1 cellular context compared by ENCODE assay signal in the genomic region with DNA sequence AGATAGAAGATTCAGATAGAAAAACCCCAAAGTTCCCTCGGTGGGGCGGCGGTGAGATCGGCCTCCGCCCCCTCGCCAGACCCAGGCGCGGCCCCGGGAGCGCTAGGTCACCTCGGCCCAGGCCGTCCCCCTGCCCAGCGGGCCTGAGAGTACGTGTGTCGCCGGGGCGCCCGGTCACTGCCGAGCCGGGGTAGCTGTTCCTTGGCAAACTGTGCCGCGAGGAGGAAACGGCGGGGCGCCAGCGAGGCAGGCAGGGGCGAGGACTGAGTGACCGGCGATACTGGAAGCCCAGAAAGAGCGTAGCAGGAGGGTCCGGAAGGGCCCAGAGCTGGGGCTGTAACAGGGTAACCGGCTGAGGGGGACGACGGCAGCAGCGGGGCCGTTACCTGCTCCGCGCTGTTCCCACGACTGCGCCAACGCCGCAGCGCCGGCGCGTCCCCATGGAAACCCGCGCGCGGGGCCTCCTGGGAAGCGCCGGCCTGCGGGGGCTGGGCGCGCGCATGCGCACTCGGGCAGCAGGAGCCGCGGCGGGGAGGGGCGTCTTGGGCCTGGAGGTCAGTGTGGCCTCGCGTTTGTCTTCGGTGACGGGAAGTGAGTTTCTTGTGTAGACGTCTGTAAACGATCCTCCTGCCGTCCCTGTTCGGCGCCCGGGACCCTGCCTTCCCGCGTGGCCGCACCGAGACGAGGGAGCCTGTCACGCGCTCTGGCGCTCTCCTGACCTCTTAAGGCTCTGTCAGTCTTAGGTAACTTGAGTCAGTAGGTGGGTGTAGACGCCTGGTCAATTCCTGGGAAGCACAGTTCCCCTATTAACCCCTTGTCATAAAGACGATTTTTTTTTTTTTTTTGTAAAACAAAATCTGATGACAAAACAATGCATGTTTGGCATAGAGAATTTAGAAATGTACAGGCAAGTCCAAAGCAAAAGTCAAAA.
TF ChIP-seq lines count a peak whose summit lies in the region.

A gene (minus strand): TSS at position 440 of the 931 bp plus-strand sequence. CDS start 17,285 bp downstream, outside the sequence.

TF ChIP-seq in K562, 482 proteins besides CTCF, POLR2A, EP300 and RAD21 (continued from another document and continues in another):
- TF ChIP-seq, protein P1, sequence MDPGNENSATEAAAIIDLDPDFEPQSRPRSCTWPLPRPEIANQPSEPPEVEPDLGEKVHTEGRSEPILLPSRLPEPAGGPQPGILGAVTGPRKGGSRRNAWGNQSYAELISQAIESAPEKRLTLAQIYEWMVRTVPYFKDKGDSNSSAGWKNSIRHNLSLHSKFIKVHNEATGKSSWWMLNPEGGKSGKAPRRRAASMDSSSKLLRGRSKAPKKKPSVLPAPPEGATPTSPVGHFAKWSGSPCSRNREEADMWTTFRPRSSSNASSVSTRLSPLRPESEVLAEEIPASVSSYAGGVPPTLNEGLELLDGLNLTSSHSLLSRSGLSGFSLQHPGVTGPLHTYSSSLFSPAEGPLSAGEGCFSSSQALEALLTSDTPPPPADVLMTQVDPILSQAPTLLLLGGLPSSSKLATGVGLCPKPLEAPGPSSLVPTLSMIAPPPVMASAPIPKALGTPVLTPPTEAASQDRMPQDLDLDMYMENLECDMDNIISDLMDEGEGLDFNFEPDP (CRISPR knock-in tag; IDR thresholded peaks at IDR 0.05), result no peak
- TF ChIP-seq ZNF766 (CRISPR knock-in tag; conservative IDR thresholded peaks at IDR 0.05), result peak; percentile 58
- TF ChIP-seq, protein P2, sequence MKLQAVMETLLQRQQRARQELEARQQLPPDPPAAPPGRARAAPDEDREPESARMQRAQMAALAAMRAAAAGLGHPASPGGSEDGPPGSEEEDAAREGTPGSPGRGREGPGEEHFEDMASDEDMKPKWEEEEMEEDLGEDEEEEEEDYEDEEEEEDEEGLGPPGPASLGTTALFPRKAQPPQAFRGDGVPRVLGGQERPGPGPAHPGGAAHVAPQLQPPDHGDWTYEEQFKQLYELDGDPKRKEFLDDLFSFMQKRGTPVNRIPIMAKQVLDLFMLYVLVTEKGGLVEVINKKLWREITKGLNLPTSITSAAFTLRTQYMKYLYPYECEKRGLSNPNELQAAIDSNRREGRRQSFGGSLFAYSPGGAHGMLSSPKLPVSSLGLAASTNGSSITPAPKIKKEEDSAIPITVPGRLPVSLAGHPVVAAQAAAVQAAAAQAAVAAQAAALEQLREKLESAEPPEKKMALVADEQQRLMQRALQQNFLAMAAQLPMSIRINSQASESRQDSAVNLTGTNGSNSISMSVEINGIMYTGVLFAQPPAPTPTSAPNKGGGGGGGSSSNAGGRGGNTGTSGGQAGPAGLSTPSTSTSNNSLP (IDR thresholded peaks at IDR 0.05; ENCODE audit: borderline replicate concordance, low read depth, low read length), result no peak
- no peak for TF ChIP-seq NCOA4 (IDR thresholded peaks at IDR 0.05; ENCODE audit: partially characterized antibody)
- TF ChIP-seq ZNF431 (CRISPR knock-in tag; IDR thresholded peaks at IDR 0.05), result no peak
- TF ChIP-seq, protein P3, sequence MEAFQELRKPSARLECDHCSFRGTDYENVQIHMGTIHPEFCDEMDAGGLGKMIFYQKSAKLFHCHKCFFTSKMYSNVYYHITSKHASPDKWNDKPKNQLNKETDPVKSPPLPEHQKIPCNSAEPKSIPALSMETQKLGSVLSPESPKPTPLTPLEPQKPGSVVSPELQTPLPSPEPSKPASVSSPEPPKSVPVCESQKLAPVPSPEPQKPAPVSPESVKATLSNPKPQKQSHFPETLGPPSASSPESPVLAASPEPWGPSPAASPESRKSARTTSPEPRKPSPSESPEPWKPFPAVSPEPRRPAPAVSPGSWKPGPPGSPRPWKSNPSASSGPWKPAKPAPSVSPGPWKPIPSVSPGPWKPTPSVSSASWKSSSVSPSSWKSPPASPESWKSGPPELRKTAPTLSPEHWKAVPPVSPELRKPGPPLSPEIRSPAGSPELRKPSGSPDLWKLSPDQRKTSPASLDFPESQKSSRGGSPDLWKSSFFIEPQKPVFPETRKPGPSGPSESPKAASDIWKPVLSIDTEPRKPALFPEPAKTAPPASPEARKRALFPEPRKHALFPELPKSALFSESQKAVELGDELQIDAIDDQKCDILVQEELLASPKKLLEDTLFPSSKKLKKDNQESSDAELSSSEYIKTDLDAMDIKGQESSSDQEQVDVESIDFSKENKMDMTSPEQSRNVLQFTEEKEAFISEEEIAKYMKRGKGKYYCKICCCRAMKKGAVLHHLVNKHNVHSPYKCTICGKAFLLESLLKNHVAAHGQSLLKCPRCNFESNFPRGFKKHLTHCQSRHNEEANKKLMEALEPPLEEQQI (IDR thresholded peaks at IDR 0.05), result no peak
- TF ChIP-seq, protein P4, sequence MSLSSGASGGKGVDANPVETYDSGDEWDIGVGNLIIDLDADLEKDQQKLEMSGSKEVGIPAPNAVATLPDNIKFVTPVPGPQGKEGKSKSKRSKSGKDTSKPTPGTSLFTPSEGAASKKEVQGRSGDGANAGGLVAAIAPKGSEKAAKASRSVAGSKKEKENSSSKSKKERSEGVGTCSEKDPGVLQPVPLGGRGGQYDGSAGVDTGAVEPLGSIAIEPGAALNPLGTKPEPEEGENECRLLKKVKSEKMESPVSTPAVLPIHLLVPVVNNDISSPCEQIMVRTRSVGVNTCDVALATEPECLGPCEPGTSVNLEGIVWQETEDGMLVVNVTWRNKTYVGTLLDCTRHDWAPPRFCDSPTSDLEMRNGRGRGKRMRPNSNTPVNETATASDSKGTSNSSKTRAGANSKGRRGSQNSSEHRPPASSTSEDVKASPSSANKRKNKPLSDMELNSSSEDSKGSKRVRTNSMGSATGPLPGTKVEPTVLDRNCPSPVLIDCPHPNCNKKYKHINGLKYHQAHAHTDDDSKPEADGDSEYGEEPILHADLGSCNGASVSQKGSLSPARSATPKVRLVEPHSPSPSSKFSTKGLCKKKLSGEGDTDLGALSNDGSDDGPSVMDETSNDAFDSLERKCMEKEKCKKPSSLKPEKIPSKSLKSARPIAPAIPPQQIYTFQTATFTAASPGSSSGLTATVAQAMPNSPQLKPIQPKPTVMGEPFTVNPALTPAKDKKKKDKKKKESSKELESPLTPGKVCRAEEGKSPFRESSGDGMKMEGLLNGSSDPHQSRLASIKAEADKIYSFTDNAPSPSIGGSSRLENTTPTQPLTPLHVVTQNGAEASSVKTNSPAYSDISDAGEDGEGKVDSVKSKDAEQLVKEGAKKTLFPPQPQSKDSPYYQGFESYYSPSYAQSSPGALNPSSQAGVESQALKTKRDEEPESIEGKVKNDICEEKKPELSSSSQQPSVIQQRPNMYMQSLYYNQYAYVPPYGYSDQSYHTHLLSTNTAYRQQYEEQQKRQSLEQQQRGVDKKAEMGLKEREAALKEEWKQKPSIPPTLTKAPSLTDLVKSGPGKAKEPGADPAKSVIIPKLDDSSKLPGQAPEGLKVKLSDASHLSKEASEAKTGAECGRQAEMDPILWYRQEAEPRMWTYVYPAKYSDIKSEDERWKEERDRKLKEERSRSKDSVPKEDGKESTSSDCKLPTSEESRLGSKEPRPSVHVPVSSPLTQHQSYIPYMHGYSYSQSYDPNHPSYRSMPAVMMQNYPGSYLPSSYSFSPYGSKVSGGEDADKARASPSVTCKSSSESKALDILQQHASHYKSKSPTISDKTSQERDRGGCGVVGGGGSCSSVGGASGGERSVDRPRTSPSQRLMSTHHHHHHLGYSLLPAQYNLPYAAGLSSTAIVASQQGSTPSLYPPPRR (CRISPR knock-in tag; IDR thresholded peaks at IDR 0.05; ENCODE audit: borderline replicate concordance), result no peak
- TF ChIP-seq, protein P5, sequence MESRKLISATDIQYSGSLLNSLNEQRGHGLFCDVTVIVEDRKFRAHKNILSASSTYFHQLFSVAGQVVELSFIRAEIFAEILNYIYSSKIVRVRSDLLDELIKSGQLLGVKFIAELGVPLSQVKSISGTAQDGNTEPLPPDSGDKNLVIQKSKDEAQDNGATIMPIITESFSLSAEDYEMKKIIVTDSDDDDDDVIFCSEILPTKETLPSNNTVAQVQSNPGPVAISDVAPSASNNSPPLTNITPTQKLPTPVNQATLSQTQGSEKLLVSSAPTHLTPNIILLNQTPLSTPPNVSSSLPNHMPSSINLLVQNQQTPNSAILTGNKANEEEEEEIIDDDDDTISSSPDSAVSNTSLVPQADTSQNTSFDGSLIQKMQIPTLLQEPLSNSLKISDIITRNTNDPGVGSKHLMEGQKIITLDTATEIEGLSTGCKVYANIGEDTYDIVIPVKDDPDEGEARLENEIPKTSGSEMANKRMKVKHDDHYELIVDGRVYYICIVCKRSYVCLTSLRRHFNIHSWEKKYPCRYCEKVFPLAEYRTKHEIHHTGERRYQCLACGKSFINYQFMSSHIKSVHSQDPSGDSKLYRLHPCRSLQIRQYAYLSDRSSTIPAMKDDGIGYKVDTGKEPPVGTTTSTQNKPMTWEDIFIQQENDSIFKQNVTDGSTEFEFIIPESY (CRISPR knock-in tag; IDR thresholded peaks at IDR 0.05), result peak; percentile 43; the same call in 1 of the 2 replicates
- no peak for TF ChIP-seq ZEB2 (IDR thresholded peaks at IDR 0.05)
- TF ChIP-seq MAZ (CRISPR knock-in tag; conservative IDR thresholded peaks at IDR 0.05 in 1 of 2, IDR thresholded peaks at IDR 0.05 in 1 of 2), result peak in 1 of 2 experiments; percentile 95; a peak in 3 of 4 replicates
- TF ChIP-seq LARP7 (IDR thresholded peaks at IDR 0.05), result no peak
- TF ChIP-seq ARID2 (IDR thresholded peaks at IDR 0.05), result no peak
- TF ChIP-seq, protein P6, sequence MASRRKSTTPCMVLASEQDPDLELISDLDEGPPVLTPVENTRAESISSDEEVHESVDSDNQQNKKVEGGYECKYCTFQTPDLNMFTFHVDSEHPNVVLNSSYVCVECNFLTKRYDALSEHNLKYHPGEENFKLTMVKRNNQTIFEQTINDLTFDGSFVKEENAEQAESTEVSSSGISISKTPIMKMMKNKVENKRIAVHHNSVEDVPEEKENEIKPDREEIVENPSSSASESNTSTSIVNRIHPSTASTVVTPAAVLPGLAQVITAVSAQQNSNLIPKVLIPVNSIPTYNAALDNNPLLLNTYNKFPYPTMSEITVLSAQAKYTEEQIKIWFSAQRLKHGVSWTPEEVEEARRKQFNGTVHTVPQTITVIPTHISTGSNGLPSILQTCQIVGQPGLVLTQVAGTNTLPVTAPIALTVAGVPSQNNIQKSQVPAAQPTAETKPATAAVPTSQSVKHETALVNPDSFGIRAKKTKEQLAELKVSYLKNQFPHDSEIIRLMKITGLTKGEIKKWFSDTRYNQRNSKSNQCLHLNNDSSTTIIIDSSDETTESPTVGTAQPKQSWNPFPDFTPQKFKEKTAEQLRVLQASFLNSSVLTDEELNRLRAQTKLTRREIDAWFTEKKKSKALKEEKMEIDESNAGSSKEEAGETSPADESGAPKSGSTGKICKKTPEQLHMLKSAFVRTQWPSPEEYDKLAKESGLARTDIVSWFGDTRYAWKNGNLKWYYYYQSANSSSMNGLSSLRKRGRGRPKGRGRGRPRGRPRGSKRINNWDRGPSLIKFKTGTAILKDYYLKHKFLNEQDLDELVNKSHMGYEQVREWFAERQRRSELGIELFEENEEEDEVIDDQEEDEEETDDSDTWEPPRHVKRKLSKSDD (conservative IDR thresholded peaks at IDR 0.05; ENCODE audit: low read length), result 0 out of 2 replicates have a peak, but pooled peaks have one; percentile 29
- peak; percentile 98 to 99 for TF ChIP-seq NRF1 (conservative IDR thresholded peaks at IDR 0.05 in 1 of 2, IDR thresholded peaks at IDR 0.05 in 1 of 2)
- peak; percentile 72; the same call in 1 of the 2 replicates for TF ChIP-seq ZNF589 (CRISPR knock-in tag; IDR thresholded peaks at IDR 0.05; ENCODE audit: low read depth)
- TF ChIP-seq TCF7 (IDR thresholded peaks at IDR 0.05; ENCODE audit: borderline replicate concordance), result no peak
- peak; percentile 76 for TF ChIP-seq EGR1 (conservative IDR thresholded peaks at IDR 0.05)
- no peak for TF ChIP-seq MTA1 (IDR thresholded peaks at IDR 0.05; ENCODE audit: borderline replicate concordance)
- TF ChIP-seq, protein P7, sequence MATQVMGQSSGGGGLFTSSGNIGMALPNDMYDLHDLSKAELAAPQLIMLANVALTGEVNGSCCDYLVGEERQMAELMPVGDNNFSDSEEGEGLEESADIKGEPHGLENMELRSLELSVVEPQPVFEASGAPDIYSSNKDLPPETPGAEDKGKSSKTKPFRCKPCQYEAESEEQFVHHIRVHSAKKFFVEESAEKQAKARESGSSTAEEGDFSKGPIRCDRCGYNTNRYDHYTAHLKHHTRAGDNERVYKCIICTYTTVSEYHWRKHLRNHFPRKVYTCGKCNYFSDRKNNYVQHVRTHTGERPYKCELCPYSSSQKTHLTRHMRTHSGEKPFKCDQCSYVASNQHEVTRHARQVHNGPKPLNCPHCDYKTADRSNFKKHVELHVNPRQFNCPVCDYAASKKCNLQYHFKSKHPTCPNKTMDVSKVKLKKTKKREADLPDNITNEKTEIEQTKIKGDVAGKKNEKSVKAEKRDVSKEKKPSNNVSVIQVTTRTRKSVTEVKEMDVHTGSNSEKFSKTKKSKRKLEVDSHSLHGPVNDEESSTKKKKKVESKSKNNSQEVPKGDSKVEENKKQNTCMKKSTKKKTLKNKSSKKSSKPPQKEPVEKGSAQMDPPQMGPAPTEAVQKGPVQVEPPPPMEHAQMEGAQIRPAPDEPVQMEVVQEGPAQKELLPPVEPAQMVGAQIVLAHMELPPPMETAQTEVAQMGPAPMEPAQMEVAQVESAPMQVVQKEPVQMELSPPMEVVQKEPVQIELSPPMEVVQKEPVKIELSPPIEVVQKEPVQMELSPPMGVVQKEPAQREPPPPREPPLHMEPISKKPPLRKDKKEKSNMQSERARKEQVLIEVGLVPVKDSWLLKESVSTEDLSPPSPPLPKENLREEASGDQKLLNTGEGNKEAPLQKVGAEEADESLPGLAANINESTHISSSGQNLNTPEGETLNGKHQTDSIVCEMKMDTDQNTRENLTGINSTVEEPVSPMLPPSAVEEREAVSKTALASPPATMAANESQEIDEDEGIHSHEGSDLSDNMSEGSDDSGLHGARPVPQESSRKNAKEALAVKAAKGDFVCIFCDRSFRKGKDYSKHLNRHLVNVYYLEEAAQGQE (CRISPR knock-in tag; IDR thresholded peaks at IDR 0.05; ENCODE audit: low read depth), result peak; percentile 42; the same call in 1 of the 2 replicates
